In the genomic region with DNA sequence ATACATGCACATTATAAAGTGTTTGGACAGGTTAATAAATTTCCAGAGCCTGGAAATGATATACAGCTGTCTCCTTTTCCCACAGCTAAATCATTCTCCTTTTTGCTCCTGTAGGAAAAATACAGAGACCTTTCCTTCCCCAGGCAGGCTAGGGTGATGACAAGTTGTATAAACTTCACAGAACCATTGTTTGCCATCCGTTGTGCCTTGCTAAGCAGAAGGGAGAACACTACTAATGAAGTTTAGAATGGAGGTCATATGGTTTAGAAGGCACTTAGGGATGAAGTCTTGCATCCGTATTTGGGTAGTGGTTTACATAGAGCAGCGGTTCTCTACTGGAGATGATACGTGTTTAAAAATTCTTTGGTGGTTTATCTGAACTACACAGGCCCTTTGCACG, we compare ENCODE assay signal across 27 cellular contexts.
"Had no signal": no experiment of that assay in that cellular context is flagged by ENCODE, and none has a peak within 500 bp of the region (broad histone marks: within the 10 kb centered on the region; RNA-seq: fewer than 3 reads in every experiment).

No MANE protein-coding gene starts in this region.

- H3K4me1 ChIP-seq: SJCRH30 had no signal

- H3K4me3 ChIP-seq: MG63, SJCRH30, SK-N-MC had no signal

- H3K27me3 ChIP-seq: MG63, SJCRH30 had no signal

- H3K36me3 ChIP-seq: MG63, SJCRH30 had no signal

- H3K9me3 ChIP-seq: MG63, SJCRH30 had no signal

- DNase-seq: activated B cell treated with CpG ODN at 0.5 μM for 24 hours; activated CD4-positive, alpha-beta memory T cell treated with anti-CD3 and anti-CD28 coated beads for 36 hours; activated CD4-positive, alpha-beta T cell treated with anti-CD3 and anti-CD28 coated beads for 4 hours; activated CD4-positive, alpha-beta T cell treated with anti-CD3 and anti-CD28 coated beads, Interleukin-2, amount 50 U/mL, for 1 hour; activated CD4-positive, CD25-positive, alpha-beta regulatory T cell treated with anti-CD3 and anti-CD28 coated beads, Interleukin-2, amount 50 U/mL, for 72 hours; activated CD8-positive, alpha-beta memory T cell treated with anti-CD3 and anti-CD28 coated beads, Interleukin-2, amount 10 ng/mL, durations not matched to agents 7 days and 5 days; activated CD8-positive, alpha-beta memory T cell treated with anti-CD3 and anti-CD28 coated beads, Interleukin-2, amount 50 U/mL, for 48 hours; activated effector memory CD4-positive, alpha-beta T cell treated with Interleukin-2 at 50 U/mL for 16 hours; activated naive CD4-positive, alpha-beta T cell treated with anti-CD3 and anti-CD28 coated beads, Interleukin-2, amount 10 ng/mL, durations not matched to agents 7 days and 5 days; activated naive CD8-positive, alpha-beta T cell treated with anti-CD3 and anti-CD28 coated beads, Interleukin-2, amount 50 U/mL, for 24 hours; activated T-cell treated with anti-CD3 and anti-CD28 coated beads, Interleukin-2, amount 50 U/mL, for 48 hours; central memory CD4-positive, alpha-beta T cell; Kasumi-1; KG1; NCI-H1048; NCI-H1105 treated with DMSO at 0.1 percent for 48 hours; NCI-H1436; NCI-H1694; NCI-H1930; NCI-H345; NCI-H524 treated with DMSO at 0.1 percent for 48 hours; NK-92 treated with Interleukin-12 subunit alpha and Interleukin-12 subunit beta, amount 100 ng/mL, for 24 hours; RPMI8226; SHP77; SJCRH30 had no signal

- H3K27ac ChIP-seq: SJCRH30, SK-N-MC had no signal

- ATAC-seq: activated CD8-positive, alpha-beta memory T cell treated with anti-CD3 and anti-CD28 coated beads, Interleukin-2, amount 10 ng/mL, durations not matched to agents 7 days and 5 days; activated naive CD8-positive, alpha-beta T cell treated with anti-CD3 and anti-CD28 coated beads, Interleukin-2, amount 50 U/mL, for 24 hours had no signal
